In genomic region chr12:120101617-120102016, GRCh38 we compare ENCODE assay signal across 11 cellular contexts. TPM values are rescaled to one million over a fixed set of nuclear protein-coding genes. Genes with fewer than 3 reads are reported as not detected.
DNase-seq lines count a peak whose midpoint lies in the region; ATAC-seq and TF ChIP-seq lines count a peak whose summit lies in the region.
"Had no signal": no experiment of that assay in that cellular context is flagged by ENCODE, and none has a peak within 500 bp of the region (broad histone marks: within the 10 kb centered on the region; RNA-seq: fewer than 3 reads in every experiment).

No MANE protein-coding gene starts in this region.

- no peak for DNase-seq in heart right ventricle
- DNase-seq in left cardiac atrium = no peak
- DNase-seq in ascending aorta (ENCODE audit: low spot score in 2 of 2) = no peak
- DNase-seq in natural killer cell = no peak
- no peak for DNase-seq in NCI-H2081 (lab: John Stamatoyannopoulos, UW)
- no peak for DNase-seq in NCI-H510A treated with DMSO at 0.1 percent for 48 hours (lab: John Stamatoyannopoulos, UW)
- DNase-seq in globus pallidus (ENCODE audit: low spot score) = no peak
- DNase-seq: activated B cell treated with CpG ODN at 0.5 μM for 24 hours, lower lobe of right lung had no signal

- peaks cover 5 to 97% (median 29%) of the 10 kb centered on the region in 9 donors for H3K36me3 ChIP-seq in heart right ventricle
- H3K36me3 ChIP-seq in ascending aorta = peaks cover 40 to 60% of the 10 kb centered on the region in 2 donors

- H3K4me1 Mint-ChIP-seq in natural killer cell = peaks cover 17 to 34% of the 10 kb centered on the region in 2 donors

- 70 to 81% methylated on average over 13 of the region's 13 CpGs for WGBS in heart right ventricle, 2 donors

- peak overlapping the region; percentile 84 for H3K4me3 Mint-ChIP-seq in natural killer cell
- H3K4me3 Mint-ChIP-seq: activated B cell treated with CpG ODN at 0.5 μM for 24 hours had no signal

- no peaks in the 10 kb centered on the region for H3K27me3 ChIP-seq in heart right ventricle
- no peaks in the 10 kb centered on the region for H3K27me3 ChIP-seq in ascending aorta

- H3K27ac Mint-ChIP-seq in natural killer cell = peak overlapping the region; percentile 84 to 86
- H3K27ac Mint-ChIP-seq: activated B cell treated with CpG ODN at 0.5 μM for 24 hours had no signal

- H3K4me1 ChIP-seq in heart right ventricle (peaks cover 11 to 45% (median 32%) of the 10 kb centered on the region in 9 donors), ascending aorta (peaks cover 15 to 17% of the 10 kb centered on the region in 2 donors)

- no peak for TF ChIP-seq CTCF in heart right ventricle (IDR thresholded peaks at IDR 0.05)
- no peak for TF ChIP-seq CTCF in ascending aorta (IDR thresholded peaks at IDR 0.05)
- no peak for TF ChIP-seq CTCF in natural killer cell (IDR thresholded peaks at IDR 0.05)

- H3K9me3 ChIP-seq in heart right ventricle (no peaks in the 10 kb centered on the region), ascending aorta (no peaks in the 10 kb centered on the region)
- H3K9me3 ChIP-seq: lower lobe of right lung had no signal

- no peaks in the 10 kb centered on the region for H3K27me3 Mint-ChIP-seq in natural killer cell (ENCODE audit: low read depth in 2 of 2)
- H3K27me3 Mint-ChIP-seq: activated B cell treated with CpG ODN at 0.5 μM for 24 hours had no signal

- intact Hi-C loops in heart right ventricle (cut with DNase I) = no loop called here
- intact Hi-C loops in left cardiac atrium (cut with DNase I) = no loop called here
- intact Hi-C loops in ascending aorta (cut with DNase I) = no loop called here
- intact Hi-C loops in natural killer cell (cut with micrococcal nuclease) = no loop called here

- H3K4me3 ChIP-seq in heart right ventricle (peak overlapping the region in 4 of 10 donors; percentile 3 to 22 (median 12)), ascending aorta (no peak overlapping the region)
- H3K4me3 ChIP-seq: lower lobe of right lung had no signal

- ATAC-seq in heart right ventricle (peak in 1 of 8 donors; percentile 6), left cardiac atrium (no peak), natural killer cell (peak in 1 of 3 donors; percentile 12), HG02798 (IDR thresholded peaks at IDR 0.05; ENCODE audit: poor library complexity, unreplicated experiment) (no peak)
- ATAC-seq: lower lobe of right lung had no signal

- H3K27ac ChIP-seq in heart right ventricle (peak overlapping the region in 8 of 10 donors; percentile 19 to 69 (median 48)), ascending aorta (peak overlapping the region; percentile 5 to 43)
- H3K27ac ChIP-seq: epithelial cell of prostate, lower lobe of right lung had no signal

- no peaks in the 10 kb centered on the region for H3K9me3 Mint-ChIP-seq in natural killer cell
- H3K9me3 Mint-ChIP-seq: activated B cell treated with CpG ODN at 0.5 μM for 24 hours had no signal

- no peaks in the 10 kb centered on the region for H3K36me3 Mint-ChIP-seq in natural killer cell

RNA-seq across cellular contexts. Expression of gene RAB35, which starts 14.9 kb away (rescaled TPM):
- total RNA-seq in heart right ventricle (10 to 100 TPM; 15.4 to 33.6 (median 24.3) TPM), left cardiac atrium (10 to 100 TPM; 26.7 to 42.2 TPM), ascending aorta (39.2 TPM), natural killer cell (10 to 100 TPM; 65.0 to 85.9 (median 81.2) TPM)
- polyA plus RNA-seq in heart right ventricle = 10 to 100 TPM; 13.3 to 24.1 TPM
